2 cellular contexts compared by ENCODE assay signal in the genomic region with DNA sequence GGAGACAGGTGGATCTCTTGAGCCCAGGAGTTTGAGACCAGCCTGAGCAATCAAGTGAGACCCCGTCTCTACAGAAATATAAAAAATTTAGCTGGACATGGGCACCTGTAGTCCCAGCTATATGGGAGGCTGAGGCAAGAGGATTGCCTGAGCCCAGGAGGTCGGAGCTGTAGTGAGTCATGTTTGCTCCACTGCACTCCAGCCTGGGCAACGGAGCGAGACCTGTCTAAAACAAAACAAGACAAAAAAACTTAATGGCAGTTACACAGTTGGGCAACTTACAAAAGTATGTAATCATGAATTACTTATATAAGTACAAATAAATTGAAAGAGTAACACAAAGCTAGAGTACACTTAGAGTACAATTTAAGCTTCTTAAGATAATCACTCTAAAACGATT.
TF ChIP-seq lines count a peak whose summit lies in the region.

No MANE protein-coding gene starts in this region.

TF ChIP-seq in HEK293, 187 proteins besides CTCF, POLR2A, EP300 and RAD21:
- TF ChIP-seq ZNF791 (tag by site-specific recombination; IDR thresholded peaks at IDR 0.05) (no peak), ZNF561 (tag by site-specific recombination; IDR thresholded peaks at IDR 0.05; ENCODE audit: borderline replicate concordance) (no peak), ZNF48 (tag by site-specific recombination; IDR thresholded peaks at IDR 0.05) (no peak), ZNF473 (tag by site-specific recombination; IDR thresholded peaks at IDR 0.05) (no peak)
- TF ChIP-seq, protein P1, sequence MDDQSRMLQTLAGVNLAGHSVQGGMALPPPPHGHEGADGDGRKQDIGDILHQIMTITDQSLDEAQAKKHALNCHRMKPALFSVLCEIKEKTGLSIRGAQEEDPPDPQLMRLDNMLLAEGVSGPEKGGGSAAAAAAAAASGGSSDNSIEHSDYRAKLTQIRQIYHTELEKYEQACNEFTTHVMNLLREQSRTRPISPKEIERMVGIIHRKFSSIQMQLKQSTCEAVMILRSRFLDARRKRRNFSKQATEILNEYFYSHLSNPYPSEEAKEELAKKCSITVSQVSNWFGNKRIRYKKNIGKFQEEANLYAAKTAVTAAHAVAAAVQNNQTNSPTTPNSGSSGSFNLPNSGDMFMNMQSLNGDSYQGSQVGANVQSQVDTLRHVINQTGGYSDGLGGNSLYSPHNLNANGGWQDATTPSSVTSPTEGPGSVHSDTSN (CRISPR knock-in tag; IDR thresholded peaks at IDR 0.05): no peak
- TF ChIP-seq, protein P2, sequence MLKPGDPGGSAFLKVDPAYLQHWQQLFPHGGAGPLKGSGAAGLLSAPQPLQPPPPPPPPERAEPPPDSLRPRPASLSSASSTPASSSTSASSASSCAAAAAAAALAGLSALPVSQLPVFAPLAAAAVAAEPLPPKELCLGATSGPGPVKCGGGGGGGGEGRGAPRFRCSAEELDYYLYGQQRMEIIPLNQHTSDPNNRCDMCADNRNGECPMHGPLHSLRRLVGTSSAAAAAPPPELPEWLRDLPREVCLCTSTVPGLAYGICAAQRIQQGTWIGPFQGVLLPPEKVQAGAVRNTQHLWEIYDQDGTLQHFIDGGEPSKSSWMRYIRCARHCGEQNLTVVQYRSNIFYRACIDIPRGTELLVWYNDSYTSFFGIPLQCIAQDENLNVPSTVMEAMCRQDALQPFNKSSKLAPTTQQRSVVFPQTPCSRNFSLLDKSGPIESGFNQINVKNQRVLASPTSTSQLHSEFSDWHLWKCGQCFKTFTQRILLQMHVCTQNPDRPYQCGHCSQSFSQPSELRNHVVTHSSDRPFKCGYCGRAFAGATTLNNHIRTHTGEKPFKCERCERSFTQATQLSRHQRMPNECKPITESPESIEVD (tag by site-specific recombination; IDR thresholded peaks at IDR 0.05): peak; percentile 26; the same call in 1 of the 2 replicates

TF ChIP-seq in GM12878, 131 proteins besides CTCF, POLR2A, EP300 and RAD21:
- TF ChIP-seq IRF5 (IDR thresholded peaks at IDR 0.05; ENCODE audit: borderline replicate concordance) (no peak), ZNF24 (IDR thresholded peaks at IDR 0.05) (no peak), STAT1 (conservative IDR thresholded peaks at IDR 0.05) (no peak), SUZ12 (IDR thresholded peaks at IDR 0.05; ENCODE audit: unreplicated experiment) (no peak), ZBED1 (IDR thresholded peaks at IDR 0.05; ENCODE audit: borderline replicate concordance) (no peak), REST (IDR thresholded peaks at IDR 0.05; ENCODE audit: low read depth, low read length) (no peak)
